Comparison of ENCODE assay signal across 8 cellular contexts in the genomic region with DNA sequence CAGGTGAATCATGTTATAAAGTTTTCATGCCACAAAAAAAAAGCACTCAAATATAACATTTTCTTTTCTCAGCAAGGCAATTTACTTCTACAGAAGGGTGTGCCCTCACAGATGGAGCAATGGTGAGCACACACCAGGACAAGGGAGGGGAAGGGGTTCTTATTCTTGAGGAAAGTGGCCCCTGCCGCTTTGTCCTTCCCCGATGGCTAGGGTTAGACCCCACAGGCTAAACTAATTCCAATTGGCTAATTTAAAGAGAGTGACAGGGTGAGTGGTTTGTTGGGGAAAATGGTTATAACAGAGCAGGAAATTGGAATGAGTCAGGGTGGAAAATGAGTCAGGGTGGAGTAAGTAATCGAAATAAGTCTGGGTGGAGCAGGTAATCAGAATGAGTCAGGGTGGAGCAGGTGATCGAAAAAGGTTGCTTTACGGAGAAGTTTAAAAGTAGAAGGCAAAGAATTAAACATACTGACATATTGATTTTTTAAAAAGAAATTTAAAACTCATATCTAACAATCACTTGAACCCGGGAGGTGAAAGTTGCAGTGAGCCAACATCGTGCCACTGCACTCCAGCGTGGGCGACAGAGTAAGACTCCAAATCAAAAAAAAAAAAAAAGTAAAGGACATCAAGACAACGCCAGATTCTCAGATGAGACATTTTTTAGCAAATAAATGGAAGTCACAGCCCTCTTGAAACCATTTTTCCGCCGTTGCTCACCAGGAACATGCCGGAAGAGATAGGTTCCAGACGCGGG. TPM values are rescaled to one million over a fixed set of nuclear protein-coding genes. Genes with fewer than 3 reads are reported as not detected.
DNase-seq lines count a peak whose midpoint lies in the region; ATAC-seq, FAIRE-seq and TF ChIP-seq lines count a peak whose summit lies in the region.

No MANE protein-coding gene starts in this region.

- peak overlapping the region; percentile 10 for H2BK5ac ChIP-seq in trophoblast cell (ENCODE audit: low read depth, low read length, poor library complexity)

- H2BK12ac ChIP-seq in trophoblast cell (ENCODE audit: low read length) = no peak overlapping the region

- H3K9me3 ChIP-seq in AG04450 (ENCODE audit: control insufficient read depth, insufficient read depth, low read length) = peaks cover 41% of the 10 kb centered on the region
- peaks cover 4 to 15% (median 13%) of the 10 kb centered on the region in 4 donors for H3K9me3 ChIP-seq in esophagus muscularis mucosa
- peaks cover 10% of the 10 kb centered on the region for H3K9me3 ChIP-seq in trophoblast cell (ENCODE audit: insufficient read depth, low read depth, low read length)

- no peak overlapping the region for H3K14ac ChIP-seq in trophoblast cell (ENCODE audit: low read length)

- H4K91ac ChIP-seq in trophoblast cell (ENCODE audit: low read depth, low read length) = peak overlapping the region; percentile 31

- TF ChIP-seq EP300 in esophagus muscularis mucosa (IDR thresholded peaks at IDR 0.05) = no peak

- WGBS in esophagus muscularis mucosa = 33% methylated on average over 15 of the region's 15 CpGs
- WGBS in trophoblast cell (ENCODE audit: extremely low coverage, insufficient coverage, insufficient read length) = no CpG with 5 or more reads among the region's 15 CpGs

- peaks cover 12 to 23% (median 13%) of the 10 kb centered on the region in 4 donors for H3K4me1 ChIP-seq in esophagus muscularis mucosa
- H3K4me1 ChIP-seq in trophoblast cell (ENCODE audit: control insufficient read depth in 1 of 2, insufficient read depth in 2 of 2, low read length in 2 of 2) = peaks cover 0 to 3% of the 10 kb centered on the region in 2 experiments

- peak overlapping the region; percentile 33 for H3K4ac ChIP-seq in trophoblast cell (ENCODE audit: low read depth, low read length)

- POLR2A ChIA-PET in AG04450 (lab: Yijun Ruan, JAX) = no interaction called here
- POLR2A ChIA-PET in activated CD4-positive, alpha-beta memory T cell treated with anti-CD3 and anti-CD28 coated beads for 36 hours (lab: Charles Lee) = no interaction called here

- CTCF ChIA-PET in AG04450 (lab: Charles Lee) = no interaction called here
- CTCF ChIA-PET in activated CD4-positive, alpha-beta memory T cell treated with anti-CD3 and anti-CD28 coated beads for 36 hours (lab: Charles Lee) = no interaction called here

- intact Hi-C loops in activated CD4-positive, alpha-beta memory T cell treated with anti-CD3 and anti-CD28 coated beads for 36 hours (cut with micrococcal nuclease) = loop anchor here (1.0 to 10.0 kb wide), 3 partner anchors 89 to 119 kb away; a partner anchor contains a TSS
- intact Hi-C loops in esophagus muscularis mucosa (cut with DNase I) = loop anchor here (5.0 kb wide), 2 partner anchors 52 to 93 kb away; a partner anchor contains a TSS

- H3K4me1 Mint-ChIP-seq in activated CD4-positive, alpha-beta memory T cell treated with anti-CD3 and anti-CD28 coated beads for 36 hours (ENCODE audit: low read depth) = peaks cover 26% of the 10 kb centered on the region

- H3K79me2 ChIP-seq in trophoblast cell (ENCODE audit: control insufficient read depth, insufficient read depth, low read length, poor library complexity) = no peaks in the 10 kb centered on the region

- FAIRE-seq in frontal cortex (lab: Jason Lieb, UNC) = no peak
- FAIRE-seq in D721Med (lab: Jason Lieb, UNC) = no peak

- H4K8ac ChIP-seq in trophoblast cell (ENCODE audit: low read depth, low read length) = peak overlapping the region; percentile 16

- ATAC-seq in HG03442 (IDR thresholded peaks at IDR 0.05; ENCODE audit: unreplicated experiment) = peak; percentile 10

- peak overlapping the region; percentile 81 for H3K4me3 ChIP-seq in AG04450 (ENCODE audit: low read depth, low read length)
- H3K4me3 ChIP-seq in esophagus muscularis mucosa = peak overlapping the region; percentile 73 to 92 (median 77)
- peak overlapping the region; percentile 86 for H3K4me3 ChIP-seq in trophoblast cell (ENCODE audit: low read depth, low read length)

- TF ChIP-seq CTCF in AG04450 (IDR thresholded peaks at IDR 0.05; ENCODE audit: low read depth, low read length) = no peak
- TF ChIP-seq CTCF in esophagus muscularis mucosa (IDR thresholded peaks at IDR 0.05) = no peak
- TF ChIP-seq CTCF in D721Med (IDR thresholded peaks at IDR 0.05; ENCODE audit: insufficient read depth, missing control alignments) = no peak

- DNase-seq in AG04450 (ENCODE audit: low read depth, low spot score) (no peak), esophagus muscularis mucosa (ENCODE audit: extremely low spot score) (no peak), trophoblast cell (peak in 1 of 2 donors; percentile 26), SIG-M5 (lab: John Stamatoyannopoulos, UW) (no peak), frontal cortex (ENCODE audit: low spot score in 2 of 2) (no peak), D721Med (ENCODE audit: insufficient read length, low spot score) (no peak)
- peak; percentile 51 for DNase-seq in activated CD4-positive, alpha-beta memory T cell treated with anti-CD3 and anti-CD28 coated beads for 36 hours

- peaks cover 45% of the 10 kb centered on the region for H3K9me3 Mint-ChIP-seq in activated CD4-positive, alpha-beta memory T cell treated with anti-CD3 and anti-CD28 coated beads for 36 hours

- H3K36me3 Mint-ChIP-seq in activated CD4-positive, alpha-beta memory T cell treated with anti-CD3 and anti-CD28 coated beads for 36 hours = peaks cover 60% of the 10 kb centered on the region

- H3K27me3 ChIP-seq in AG04450 (ENCODE audit: control insufficient read depth, insufficient read depth, low read length) (no peaks in the 10 kb centered on the region), esophagus muscularis mucosa (no peaks in the 10 kb centered on the region), trophoblast cell (ENCODE audit: insufficient read depth, low read length) (no peaks in the 10 kb centered on the region)

- H3K27ac ChIP-seq in AG04450 (ENCODE audit: low read depth, low read length) (peak overlapping the region; percentile 97), esophagus muscularis mucosa (replicated peaks in 1 of 4) (peak overlapping the region; percentile 89 to 95 (median 93)), trophoblast cell (ENCODE audit: low read depth, low read length) (peak overlapping the region; percentile 87)

- H2AFZ ChIP-seq in trophoblast cell (ENCODE audit: insufficient read depth, low read length, poor library complexity) = peak overlapping the region; percentile 1

- TF ChIP-seq POLR2A in esophagus muscularis mucosa (IDR thresholded peaks at IDR 0.05; ENCODE audit: low read depth) = no peak

- H3K9ac ChIP-seq in trophoblast cell (ENCODE audit: low read length) = peak overlapping the region; percentile 92

- no peak overlapping the region for H2BK120ac ChIP-seq in trophoblast cell (ENCODE audit: insufficient read depth, low read length, poor library complexity)

- H3K36me3 ChIP-seq in esophagus muscularis mucosa = peaks cover 0 to 13% (median 4%) of the 10 kb centered on the region in 4 donors
- peaks cover 0 to 3% of the 10 kb centered on the region in 2 experiments for H3K36me3 ChIP-seq in trophoblast cell (ENCODE audit: control insufficient read depth in 1 of 2, insufficient read depth in 2 of 2, low read length in 2 of 2)

- no peak overlapping the region for H2AK5ac ChIP-seq in trophoblast cell (ENCODE audit: low read length)

- H3K79me1 ChIP-seq in trophoblast cell (ENCODE audit: low read length) = peaks cover 4% of the 10 kb centered on the region

- H3K18ac ChIP-seq in trophoblast cell (ENCODE audit: low read length) = no peak overlapping the region

- H3K27me3 Mint-ChIP-seq in activated CD4-positive, alpha-beta memory T cell treated with anti-CD3 and anti-CD28 coated beads for 36 hours = no peaks in the 10 kb centered on the region

- no peak overlapping the region for H4K12ac ChIP-seq in trophoblast cell (ENCODE audit: low read depth, low read length)

- H3K4me2 ChIP-seq in trophoblast cell (ENCODE audit: low read length) = peak overlapping the region; percentile 73

- no peak overlapping the region for H3K23ac ChIP-seq in trophoblast cell (ENCODE audit: low read length)

- H3K27ac Mint-ChIP-seq in activated CD4-positive, alpha-beta memory T cell treated with anti-CD3 and anti-CD28 coated beads for 36 hours = peak overlapping the region; percentile 92

- H3K4me3 Mint-ChIP-seq in activated CD4-positive, alpha-beta memory T cell treated with anti-CD3 and anti-CD28 coated beads for 36 hours = peak overlapping the region; percentile 96

RNA-seq across cellular contexts. Expression of a gene that starts 0.8 kb away (rescaled TPM):
- 14.2 and 17.0 TPM in 2 replicates for polyA plus RNA-seq in AG04450 (2011; rRNA removed)
- polyA minus RNA-seq in AG04450 (2011; rRNA and poly(A)+ RNA removed) = 54.5 and 60.1 TPM in 2 replicates
- total RNA-seq in activated CD4-positive, alpha-beta memory T cell treated with anti-CD3 and anti-CD28 coated beads for 36 hours = 10 to 100 TPM; 35.3 to 36.1 TPM
- total RNA-seq in esophagus muscularis mucosa (10 to 100 TPM; 22.8 to 30.3 (median 27.2) TPM), frontal cortex (87.2 TPM)
- 10.5 and 11.7 TPM in 2 replicates for polyA plus RNA-seq in trophoblast cell (2013)

RNA-seq across cellular contexts. Expression of a gene that starts 53.1 kb away (rescaled TPM):
- 31.3 and 39.3 TPM in 2 replicates for polyA plus RNA-seq in AG04450 (2011; rRNA removed)
- 69.8 and 101 TPM in 2 replicates for polyA minus RNA-seq in AG04450 (2011; rRNA and poly(A)+ RNA removed)
- total RNA-seq in activated CD4-positive, alpha-beta memory T cell treated with anti-CD3 and anti-CD28 coated beads for 36 hours = 10 to 100 TPM; 24.7 to 25.5 TPM
- total RNA-seq in esophagus muscularis mucosa (10 to 100 TPM; 26.8 to 40.3 (median 35.8) TPM), frontal cortex (39.5 TPM)
- polyA plus RNA-seq in trophoblast cell (2013) = 34.5 and 34.6 TPM in 2 replicates
